1 cellular context compared by ENCODE assay signal in the genomic region with DNA sequence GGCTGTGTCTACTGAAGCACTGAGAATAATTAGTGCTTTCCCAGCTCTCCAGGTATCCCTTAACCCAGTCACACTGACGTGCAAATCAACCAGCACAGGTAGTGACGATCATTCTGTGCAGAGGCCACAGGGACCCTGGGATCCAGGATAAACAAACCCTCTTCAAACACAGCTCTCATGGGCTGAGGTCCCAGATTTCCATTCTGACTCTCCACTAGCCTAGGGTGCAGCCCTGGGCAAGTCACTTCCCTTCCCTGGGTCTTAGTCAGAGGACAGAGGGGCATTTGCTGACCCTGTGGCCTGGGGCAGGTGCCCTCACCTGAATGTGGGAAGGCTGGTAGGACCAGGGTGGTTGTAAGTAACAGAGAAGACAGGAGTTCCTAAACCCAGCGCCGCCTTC.
TF ChIP-seq lines count a peak whose summit lies in the region.

No MANE protein-coding gene starts in this region.

TF ChIP-seq in H1, 55 proteins besides CTCF, POLR2A, EP300 and RAD21:
- TF ChIP-seq FOSL1 (IDR thresholded peaks at IDR 0.05; ENCODE audit: insufficient read depth, low read depth, low read length) (no peak), SP1 (IDR thresholded peaks at IDR 0.05; ENCODE audit: low read depth, low read length) (no peak), BACH1 (IDR thresholded peaks at IDR 0.05; ENCODE audit: low read length) (no peak), TAF1 (IDR thresholded peaks at IDR 0.05; ENCODE audit: low read depth, low read length) (no peak), HDAC2 (IDR thresholded peaks at IDR 0.05; ENCODE audit: borderline replicate concordance in 1 of 2, low read depth in 2 of 2, low read length in 2 of 2) (no peak), YY1 (IDR thresholded peaks at IDR 0.05; ENCODE audit: low read depth, low read length) (no peak)
TF ChIP-seq in H1: peak in this region for 0.
